1 cellular context compared by ENCODE assay signal in genomic region chr1:206030714-206031113, GRCh38.
TF ChIP-seq lines count a peak whose summit lies in the region.

No MANE protein-coding gene starts in this region.

TF ChIP-seq in HepG2, 621 proteins besides CTCF, POLR2A, EP300 and RAD21 (continued from another document and continues in another):
- peak; percentile 49 for TF ChIP-seq YY1 (IDR thresholded peaks at IDR 0.05; ENCODE audit: insufficient read depth, insufficient replicate concordance, low read depth, low read length)
- 0 out of 2 replicates have a peak, but pooled peaks have one; percentile 34 for TF ChIP-seq ATF2 (CRISPR knock-in tag; IDR thresholded peaks at IDR 0.05)
- TF ChIP-seq ZNF574 (CRISPR knock-in tag; IDR thresholded peaks at IDR 0.05) = peak; percentile 65
- no peak for TF ChIP-seq CAMTA2 (CRISPR knock-in tag; IDR thresholded peaks at IDR 0.05; ENCODE audit: borderline replicate concordance)
- no peak for TF ChIP-seq SCMH1 (CRISPR knock-in tag; IDR thresholded peaks at IDR 0.05; ENCODE audit: borderline replicate concordance)
- 0 out of 2 replicates have a peak, but pooled peaks have one; percentile 21 for TF ChIP-seq ZNF7 (CRISPR knock-in tag; IDR thresholded peaks at IDR 0.05)
- TF ChIP-seq SOX13 (IDR thresholded peaks at IDR 0.05) = no peak
- peak in 1 of 2 experiments; percentile 21; a peak in 1 of 4 replicates for TF ChIP-seq SOX13 (CRISPR knock-in tag; conservative IDR thresholded peaks at IDR 0.05 in 1 of 2, IDR thresholded peaks at IDR 0.05 in 1 of 2)
- 0 out of 2 replicates have a peak, but pooled peaks have one; percentile 56 for TF ChIP-seq ZNF142 (CRISPR knock-in tag; IDR thresholded peaks at IDR 0.05)
- TF ChIP-seq ZMYM3 (CRISPR knock-in tag; IDR thresholded peaks at IDR 0.05) = peak; percentile 42; the same call in 1 of the 2 replicates
- TF ChIP-seq ZNF761 (CRISPR knock-in tag; conservative IDR thresholded peaks at IDR 0.05) = 0 out of 2 replicates have a peak, but pooled peaks have one; percentile 62
- TF ChIP-seq RFXAP (CRISPR knock-in tag; IDR thresholded peaks at IDR 0.05; ENCODE audit: borderline replicate concordance) = peak; percentile 54; the same call in 1 of the 2 replicates
- no peak for TF ChIP-seq FOXP1 (IDR thresholded peaks at IDR 0.05)
- TF ChIP-seq FOXP1 (CRISPR knock-in tag; IDR thresholded peaks at IDR 0.05) = 0 out of 2 replicates have a peak, but pooled peaks have one; percentile 7
- TF ChIP-seq FOXA3 (CRISPR knock-in tag; IDR thresholded peaks at IDR 0.05) = peak; percentile 44; the same call in 1 of the 2 replicates
- no peak; the same call in 1 of the 2 replicates for TF ChIP-seq TFAP4 (IDR thresholded peaks at IDR 0.05; ENCODE audit: borderline replicate concordance, low read depth)
- TF ChIP-seq ZFP1 (CRISPR knock-in tag; IDR thresholded peaks at IDR 0.05) = 0 out of 2 replicates have a peak, but pooled peaks have one; percentile 60
- TF ChIP-seq MAFK (conservative IDR thresholded peaks at IDR 0.05 in 1 of 2, IDR thresholded peaks at IDR 0.05 in 1 of 2; ENCODE audit: low read length in 2 of 2) = 0 out of 4 replicates have a peak, but pooled peaks of 1 of the 2 experiments have one; percentile 7
- peak; percentile 71 for TF ChIP-seq MAX (IDR thresholded peaks at IDR 0.05)
- no peak for TF ChIP-seq LBX2 (CRISPR knock-in tag; IDR thresholded peaks at IDR 0.05; ENCODE audit: borderline replicate concordance)
- peak; percentile 21; the same call in 1 of the 2 replicates for TF ChIP-seq BCL6 (CRISPR knock-in tag; IDR thresholded peaks at IDR 0.05)
- 0 out of 2 replicates have a peak, but pooled peaks have one; percentile 35 for TF ChIP-seq DRAP1 (CRISPR knock-in tag; IDR thresholded peaks at IDR 0.05)
- no peak for TF ChIP-seq RAD51 (IDR thresholded peaks at IDR 0.05; ENCODE audit: borderline replicate concordance)
- no peak for TF ChIP-seq ZNF530 (CRISPR knock-in tag; IDR thresholded peaks at IDR 0.05; ENCODE audit: low read depth)
- TF ChIP-seq DNMT1 (CRISPR knock-in tag; IDR thresholded peaks at IDR 0.05) = no peak
- TF ChIP-seq ZFP36L1 (CRISPR knock-in tag; IDR thresholded peaks at IDR 0.05) = peak; percentile 27; the same call in 1 of the 2 replicates
- TF ChIP-seq PATZ1 (CRISPR knock-in tag; IDR thresholded peaks at IDR 0.05) = no peak
- TF ChIP-seq ZNF605 (CRISPR knock-in tag; IDR thresholded peaks at IDR 0.05) = no peak
- TF ChIP-seq SMAD3 (CRISPR knock-in tag; IDR thresholded peaks at IDR 0.05) = 0 out of 2 replicates have a peak, but pooled peaks have one; percentile 52
- 0 out of 2 replicates have a peak, but pooled peaks have one; percentile 58 for TF ChIP-seq ZNF766 (CRISPR knock-in tag; IDR thresholded peaks at IDR 0.05; ENCODE audit: borderline replicate concordance)
- no peak for TF ChIP-seq GMEB2 (CRISPR knock-in tag; IDR thresholded peaks at IDR 0.05; ENCODE audit: low read depth)
- no peak for TF ChIP-seq TERF1 (CRISPR knock-in tag; IDR thresholded peaks at IDR 0.05)
- 0 out of 2 replicates have a peak, but pooled peaks have one; percentile 27 for TF ChIP-seq ZNF24 (IDR thresholded peaks at IDR 0.05)
- TF ChIP-seq RBAK (CRISPR knock-in tag; IDR thresholded peaks at IDR 0.05) = peak; percentile 70; the same call in 1 of the 2 replicates
- peak; percentile 86; the same call in 1 of the 2 replicates for TF ChIP-seq ZNF292 (CRISPR knock-in tag; IDR thresholded peaks at IDR 0.05; ENCODE audit: borderline replicate concordance, low read depth)
- 0 out of 2 replicates have a peak, but pooled peaks have one; percentile 4 for TF ChIP-seq MAFF (IDR thresholded peaks at IDR 0.05; ENCODE audit: low read depth, low read length)
- TF ChIP-seq SOX5 (CRISPR knock-in tag; IDR thresholded peaks at IDR 0.05; ENCODE audit: borderline replicate concordance) = peak; percentile 38
- peak; percentile 73; the same call in 1 of the 2 replicates for TF ChIP-seq FOXJ3 (CRISPR knock-in tag; IDR thresholded peaks at IDR 0.05; ENCODE audit: borderline replicate concordance)
- TF ChIP-seq TEAD3 (CRISPR knock-in tag; optimal IDR thresholded peaks at IDR 0.05; ENCODE audit: borderline replicate concordance) = peak; percentile 79
